ENCODE assay signal across 15 cellular contexts in genomic region chr16:4016648-4017047, GRCh38.
DNase-seq lines count a peak whose midpoint lies in the region; ATAC-seq and TF ChIP-seq lines count a peak whose summit lies in the region.
"Had no signal": no experiment of that assay in that cellular context is flagged by ENCODE, and none has a peak within 500 bp of the region (broad histone marks: within the 10 kb centered on the region; RNA-seq: fewer than 3 reads in every experiment).

No MANE protein-coding gene starts in this region.

- H3K4me3 Mint-ChIP-seq in CD14-positive monocyte (peak overlapping the region; percentile 49 to 65), WTC11 (no peak overlapping the region), immature natural killer cell (peak overlapping the region in 4 of 5 donors; percentile 47 to 71 (median 64))
- H3K4me3 Mint-ChIP-seq: activated CD8-positive, alpha-beta memory T cell treated with anti-CD3 and anti-CD28 coated beads, Interleukin-2, amount 10 ng/mL, durations not matched to agents 7 days and 5 days; activated naive CD4-positive, alpha-beta T cell treated with anti-CD3 and anti-CD28 coated beads for 36 hours; B cell had no signal

- ATAC-seq in WTC11: no peak
- ATAC-seq in right cardiac atrium: no peak
- no peak for ATAC-seq in HG02623 (IDR thresholded peaks at IDR 0.05; ENCODE audit: unreplicated experiment)
- no peak for ATAC-seq in left cardiac atrium
- ATAC-seq: activated CD8-positive, alpha-beta memory T cell treated with anti-CD3 and anti-CD28 coated beads, Interleukin-2, amount 10 ng/mL, durations not matched to agents 7 days and 5 days; pancreas; SK-N-SH treated with all-trans-retinoic acid at 6 μM for 48 hours had no signal

- peaks cover 0 to 2% (median 0%) of the 10 kb centered on the region in 3 donors for H3K27me3 Mint-ChIP-seq in CD14-positive monocyte (ENCODE audit: low read depth in 3 of 3)
- no peaks in the 10 kb centered on the region for H3K27me3 Mint-ChIP-seq in WTC11 (ENCODE audit: low read depth)
- peaks cover 2 to 8% (median 8%) of the 10 kb centered on the region in 3 donors for H3K27me3 Mint-ChIP-seq in immature natural killer cell (ENCODE audit: low read depth in 3 of 3)
- H3K27me3 Mint-ChIP-seq: activated CD8-positive, alpha-beta memory T cell treated with anti-CD3 and anti-CD28 coated beads, Interleukin-2, amount 10 ng/mL, durations not matched to agents 7 days and 5 days had no signal

- CTCF ChIA-PET in WTC11 (lab: Charles Lee): interaction anchor here (0.8 to 1.8 kb wide), 3 partner anchors 34 to 237 kb away, joined by 4 to 6 read pairs (median 5); no protein-coding TSS in a partner anchor

- H3K4me1 Mint-ChIP-seq in CD14-positive monocyte (peaks cover 53% of the 10 kb centered on the region), WTC11 (peaks cover 38% of the 10 kb centered on the region), immature natural killer cell (peaks cover 26 to 48% of the 10 kb centered on the region in 2 donors)
- H3K4me1 Mint-ChIP-seq: B cell had no signal

- peaks cover 3% of the 10 kb centered on the region for H3K4me1 ChIP-seq in right cardiac atrium (ENCODE audit: control insufficient read depth, insufficient read depth, low read length)

- H3K4me3 ChIP-seq in right cardiac atrium (ENCODE audit: low read length): no peak overlapping the region
- H3K4me3 ChIP-seq: pancreas had no signal

- H3K27me3 ChIP-seq in right cardiac atrium (ENCODE audit: control insufficient read depth, insufficient read depth): no peaks in the 10 kb centered on the region
- H3K27me3 ChIP-seq: pancreas had no signal

- H3K9me3 Mint-ChIP-seq in CD14-positive monocyte (peaks cover 0 to 6% (median 0%) of the 10 kb centered on the region in 7 donors), WTC11 (no peaks in the 10 kb centered on the region), immature natural killer cell (no peaks in the 10 kb centered on the region)
- H3K9me3 Mint-ChIP-seq: activated naive CD4-positive, alpha-beta T cell treated with anti-CD3 and anti-CD28 coated beads for 36 hours had no signal

- no peak overlapping the region for H3K27ac ChIP-seq in right cardiac atrium (ENCODE audit: low read length)

- peak overlapping the region; percentile 91 to 99 (median 94) for H3K27ac Mint-ChIP-seq in CD14-positive monocyte
- H3K27ac Mint-ChIP-seq in WTC11: peak overlapping the region; percentile 5; the same call in 1 of the 2 replicates
- H3K27ac Mint-ChIP-seq in immature natural killer cell: peak overlapping the region; percentile 53 to 93 (median 84)
- H3K27ac Mint-ChIP-seq: activated CD8-positive, alpha-beta memory T cell treated with anti-CD3 and anti-CD28 coated beads, Interleukin-2, amount 10 ng/mL, durations not matched to agents 7 days and 5 days; activated naive CD4-positive, alpha-beta T cell treated with anti-CD3 and anti-CD28 coated beads for 36 hours; B cell had no signal

- H3K36me3 Mint-ChIP-seq in CD14-positive monocyte (peaks cover 2 to 3% of the 10 kb centered on the region in 2 donors), WTC11 (no peaks in the 10 kb centered on the region), immature natural killer cell (peaks cover 0 to 5% (median 0%) of the 10 kb centered on the region in 3 donors)
- H3K36me3 Mint-ChIP-seq: activated CD8-positive, alpha-beta memory T cell treated with anti-CD3 and anti-CD28 coated beads, Interleukin-2, amount 10 ng/mL, durations not matched to agents 7 days and 5 days had no signal

- intact Hi-C loops in CD14-positive monocyte (cut with micrococcal nuclease): loop anchor here in 1 of 2 donors (5.0 to 10.0 kb wide), 2 partner anchors 54 to 238 kb away; no protein-coding TSS in a partner anchor
- intact Hi-C loops in right cardiac atrium (cut with DNase I): no loop called here
- intact Hi-C loops in left cardiac atrium (cut with DNase I): no loop called here

- POLR2A ChIA-PET in WTC11 (lab: Charles Lee): no interaction called here

- DNase-seq in CD14-positive monocyte (ENCODE audit: low spot score) (peak; percentile 71), M059J (ENCODE audit: low read depth) (peak; percentile 20), WTC11 (ENCODE audit: low spot score) (no peak), immature natural killer cell (peak; percentile 42 to 83 (median 63)), right cardiac atrium (no peak), left cardiac atrium (no peak)
- DNase-seq in stimulated activated CD4-positive, alpha-beta T cell treated with anti-CD3 and anti-CD28 coated beads, Interleukin-4, amount 100 ng/mL, for 4 hours: no peak
- DNase-seq: activated CD8-positive, alpha-beta memory T cell treated with anti-CD3 and anti-CD28 coated beads, Interleukin-2, amount 10 ng/mL, durations not matched to agents 7 days and 5 days; activated naive CD4-positive, alpha-beta T cell treated with anti-CD3 and anti-CD28 coated beads for 36 hours; glutamatergic neuron; kidney; pancreas had no signal

- 65% methylated on average over 4 of the region's 4 CpGs for WGBS in right cardiac atrium

- no peaks in the 10 kb centered on the region for H3K9me3 ChIP-seq in right cardiac atrium (ENCODE audit: control insufficient read depth, low read length)
- H3K9me3 ChIP-seq: pancreas had no signal

- TF ChIP-seq CTCF in CD14-positive monocyte (IDR thresholded peaks at IDR 0.05): no peak
- no peak for TF ChIP-seq CTCF in WTC11 (IDR thresholded peaks at IDR 0.05)

TF ChIP-seq in WTC11, 78 proteins besides CTCF, POLR2A, EP300 and RAD21 (continues in another document):
- TF ChIP-seq E2F4 (CRISPR knock-in tag; IDR thresholded peaks at IDR 0.05; ENCODE audit: borderline replicate concordance, low read depth): no peak
- TF ChIP-seq IRF1 (CRISPR knock-in tag; IDR thresholded peaks at IDR 0.05): no peak
- TF ChIP-seq GTF2I (CRISPR knock-in tag; conservative IDR thresholded peaks at IDR 0.05): no peak
- TF ChIP-seq NFYB (CRISPR knock-in tag; conservative IDR thresholded peaks at IDR 0.05; ENCODE audit: low read depth): no peak
- no peak for TF ChIP-seq ZNF219 (CRISPR knock-in tag; IDR thresholded peaks at IDR 0.05; ENCODE audit: borderline replicate concordance)
- TF ChIP-seq HMGA2 (CRISPR knock-in tag; IDR thresholded peaks at IDR 0.05): no peak
- no peak for TF ChIP-seq USF1 (CRISPR knock-in tag; IDR thresholded peaks at IDR 0.05)
- no peak for TF ChIP-seq ELF4 (CRISPR knock-in tag; IDR thresholded peaks at IDR 0.05; ENCODE audit: low read depth)
- no peak for TF ChIP-seq ZNF416 (CRISPR knock-in tag; IDR thresholded peaks at IDR 0.05)
- TF ChIP-seq ETV6 (CRISPR knock-in tag; IDR thresholded peaks at IDR 0.05): no peak
- TF ChIP-seq GABPB1 (CRISPR knock-in tag; IDR thresholded peaks at IDR 0.05): no peak
- TF ChIP-seq USF2 (CRISPR knock-in tag; IDR thresholded peaks at IDR 0.05): no peak
- TF ChIP-seq ZNF232 (CRISPR knock-in tag; IDR thresholded peaks at IDR 0.05): no peak
- no peak for TF ChIP-seq ZNF512 (CRISPR knock-in tag; IDR thresholded peaks at IDR 0.05; ENCODE audit: borderline replicate concordance)

Comparison
In these comparisons a context has a peak if more than half of its experiments do, and no peak if none do; other contexts are left out.
1. DNase-seq: peak in CD14-positive monocyte (single experiment), M059J (single experiment) and immature natural killer cell (3 of 3); none in WTC11 (single experiment), right cardiac atrium (0 of 3), stimulated activated CD4-positive, alpha-beta T cell treated with anti-CD3 and anti-CD28 coated beads, Interleukin-4, amount 100 ng/mL, for 4 hours (0 of 2) and left cardiac atrium (single experiment).
2. H3K27ac Mint-ChIP-seq: peak in every context shown above with its lines; median percentile 94 in CD14-positive monocyte; 84 in immature natural killer cell; 5 in WTC11.